ENCODE assay signal across 2 cellular contexts in genomic region chr13:74132768-74133656, GRCh38.
TF ChIP-seq lines count a peak whose summit lies in the region.

No MANE protein-coding gene starts in this region.

TF ChIP-seq in HCT116, 20 proteins besides CTCF, POLR2A, EP300 and RAD21 (continued from another document):
- no peak for TF ChIP-seq FOSL1 (IDR thresholded peaks at IDR 0.05; ENCODE audit: low read depth)
- TF ChIP-seq EZH2phosphoT487 (IDR thresholded peaks at IDR 0.05; ENCODE audit: borderline replicate concordance) = no peak
- TF ChIP-seq JUND (IDR thresholded peaks at IDR 0.05) = no peak
- no peak for TF ChIP-seq ZNF274 (IDR thresholded peaks at IDR 0.05; ENCODE audit: low read depth, low read length)
- TF ChIP-seq REST (IDR thresholded peaks at IDR 0.05; ENCODE audit: low read depth) = no peak
- no peak for TF ChIP-seq ZBTB33 (IDR thresholded peaks at IDR 0.05; ENCODE audit: extremely low read depth, insufficient replicate concordance, low read length)
- no peak for TF ChIP-seq POLR2AphosphoS5 (IDR thresholded peaks at IDR 0.05; ENCODE audit: low read depth, low read length)
- no peak for TF ChIP-seq SRF (IDR thresholded peaks at IDR 0.05; ENCODE audit: low read depth)
- no peak for TF ChIP-seq SIN3A (IDR thresholded peaks at IDR 0.05; ENCODE audit: low read depth)
- no peak for TF ChIP-seq CEBPB (IDR thresholded peaks at IDR 0.05; ENCODE audit: low read depth)
- TF ChIP-seq ELF1 (IDR thresholded peaks at IDR 0.05; ENCODE audit: borderline replicate concordance, low read depth) = no peak
- TF ChIP-seq CBX3 (IDR thresholded peaks at IDR 0.05; ENCODE audit: low read depth) = no peak
- TF ChIP-seq YY1 (IDR thresholded peaks at IDR 0.05; ENCODE audit: extremely low read depth, insufficient replicate concordance, low read depth, low read length) = no peak
- TF ChIP-seq EGR1 (IDR thresholded peaks at IDR 0.05; ENCODE audit: low read depth) = no peak
- TF ChIP-seq ZFX (IDR thresholded peaks at IDR 0.05) = no peak
TF ChIP-seq in HCT116: peak in this region for 0.

TF ChIP-seq in HepG2, 621 proteins besides CTCF, POLR2A, EP300 and RAD21 (continued from another document):
- no peak for TF ChIP-seq MED1 (CRISPR knock-in tag; IDR thresholded peaks at IDR 0.05)
- no peak for TF ChIP-seq SMARCE1 (IDR thresholded peaks at IDR 0.05; ENCODE audit: borderline replicate concordance)
- no peak for TF ChIP-seq FUBP1 (CRISPR knock-in tag; IDR thresholded peaks at IDR 0.05; ENCODE audit: borderline replicate concordance)
- TF ChIP-seq ZFP41 (CRISPR knock-in tag; IDR thresholded peaks at IDR 0.05; ENCODE audit: borderline replicate concordance) = no peak
- no peak for TF ChIP-seq SRSF4 (IDR thresholded peaks at IDR 0.05; ENCODE audit: low read depth, low read length, poor library complexity, severe bottlenecking)
- no peak for TF ChIP-seq SP1 (IDR thresholded peaks at IDR 0.05)
- TF ChIP-seq SP1 (CRISPR knock-in tag; IDR thresholded peaks at IDR 0.05) = no peak
- TF ChIP-seq YEATS4 (CRISPR knock-in tag; IDR thresholded peaks at IDR 0.05; ENCODE audit: borderline replicate concordance) = peak; percentile 31; the same call in 1 of the 2 replicates
- TF ChIP-seq ARID4A (CRISPR knock-in tag; IDR thresholded peaks at IDR 0.05; ENCODE audit: borderline replicate concordance) = 0 out of 2 replicates have a peak, but pooled peaks have one; percentile 9
- TF ChIP-seq MLX (CRISPR knock-in tag; IDR thresholded peaks at IDR 0.05) = no peak
